ENCODE assay signal across 17 cellular contexts in genomic region chr20:1438361-1438760, GRCh38. TPM values are rescaled to one million over a fixed set of nuclear protein-coding genes. Genes with fewer than 3 reads are reported as not detected.
DNase-seq lines count a peak whose midpoint lies in the region; ATAC-seq, FAIRE-seq and TF ChIP-seq lines count a peak whose summit lies in the region.
"Had no signal": no experiment of that assay in that cellular context is flagged by ENCODE, and none has a peak within 500 bp of the region (broad histone marks: within the 10 kb centered on the region; RNA-seq: fewer than 3 reads in every experiment).

No MANE protein-coding gene starts in this region.

- intact Hi-C loops in Panc1 (cut with micrococcal nuclease; ENCODE audit: unreplicated experiment) = loop anchor here (5.0 to 10.0 kb wide), 2 partner anchors 46 to 64 kb away; partner anchors contain the start of gene FKBP1A
- intact Hi-C loops in OCI-LY7 (cut with micrococcal nuclease; ENCODE audit: unreplicated experiment) = no loop called here

- DNase-seq in NCI-H82 (lab: John Stamatoyannopoulos, UW) (peak; percentile 13), NCI-H82 treated with DMSO at 0.1 percent for 48 hours (lab: John Stamatoyannopoulos, UW; ENCODE audit: unreplicated experiment) (no peak), A549 (ENCODE audit: low read depth in 1 of 2, low spot score in 1 of 2) (no peak), GDM1 (lab: John Stamatoyannopoulos, UW) (peak; percentile 2), Panc1 (ENCODE audit: low read depth, low spot score) (no peak), OCI-LY7 (ENCODE audit: low spot score) (no peak), GF-D8 (lab: John Stamatoyannopoulos, UW) (no peak)
- DNase-seq: Caco-2; CD8-positive, alpha-beta T cell; GOT3; H9 had no signal

- H4K20me1 ChIP-seq in OCI-LY7 (ENCODE audit: insufficient read depth, low read length) = no peaks in the 10 kb centered on the region

- ATAC-seq in A549 (peak; percentile 11 to 21; a peak in 3 of 6 replicates), Panc1 (no peak), esophagus mucosa (no peak)
- ATAC-seq: CD8-positive, alpha-beta T cell had no signal

- H3K27ac ChIP-seq in A549 = no peak overlapping the region
- peak overlapping the region; percentile 67; the same call in 1 of the 2 replicates for H3K27ac ChIP-seq in Panc1 (ENCODE audit: low read length)
- no peak overlapping the region for H3K27ac ChIP-seq in OCI-LY7 (ENCODE audit: low read depth, low read length, poor library complexity, severe bottlenecking)
- H3K27ac ChIP-seq: 22Rv1, C4-2B had no signal

- TF ChIP-seq EP300 in A549 (IDR thresholded peaks at IDR 0.05) = no peak

- WGBS in A549 (ENCODE audit: missing lambda C conversion rate) = 65% methylated on average over 1 of the region's 1 CpG

- H3K4me3 ChIP-seq in A549 (no peak overlapping the region), Panc1 (ENCODE audit: low read depth in 2 of 2, low read length in 2 of 2) (no peak overlapping the region), OCI-LY7 (ENCODE audit: low read depth, low read length, poor library complexity, severe bottlenecking) (no peak overlapping the region)

- no peak for TF ChIP-seq RAD21 in A549 (conservative IDR thresholded peaks at IDR 0.05 in 1 of 2, IDR thresholded peaks at IDR 0.05 in 1 of 2)

- BruUV-seq in Panc1 (replicated peaks; lab: Mats Ljungman, UMichigan) (no TSS peak), OCI-LY7 (replicated peaks; lab: Mats Ljungman, UMichigan) (no TSS peak)

- FAIRE-seq in A549 (lab: Jason Lieb, UNC) = no peak
- FAIRE-seq: GM12891, GM19239 had no signal

- in situ Hi-C loops in Panc1 (cut with HindIII; ENCODE audit: low pct_unique_long_range_greater_than_20kb, low sequenced_read_pairs) = no loop called here

- TF ChIP-seq POLR2A in A549 (IDR thresholded peaks at IDR 0.05; ENCODE audit: low read length) = no peak

- H2AFZ ChIP-seq in OCI-LY7 (ENCODE audit: low read length) = no peak overlapping the region

- H3K36me3 ChIP-seq in Panc1 (ENCODE audit: control insufficient read depth, insufficient read depth, low read length) = no peaks in the 10 kb centered on the region
- peaks cover 43% of the 10 kb centered on the region for H3K36me3 ChIP-seq in OCI-LY7 (ENCODE audit: insufficient read depth, low read length)

- CTCF ChIA-PET in A549 (lab: Yijun Ruan, JAX) (interaction anchor here (0.9 to 8.4 kb wide), 18 partner anchors 12 to 260 kb away, joined by 3 to 139 read pairs (median 8); partner anchors contain the start of genes NSFL1C and RAD21L1), Panc1 (lab: Charles Lee) (interaction anchor here (1.1 to 2.0 kb wide), 2 partner anchors 56 to 66 kb away, joined by 3 to 5 read pairs; no protein-coding TSS in a partner anchor), OCI-LY7 (lab: Charles Lee; ENCODE audit: unreplicated experiment) (interaction anchor here (0.5 to 1.5 kb wide), 5 partner anchors 12 to 128 kb away, joined by 3 to 4 read pairs (median 3); no protein-coding TSS in a partner anchor)

- H3K4me2 ChIP-seq in A549 (no peak overlapping the region), OCI-LY7 (ENCODE audit: low read length) (no peak overlapping the region)

- no peaks in the 10 kb centered on the region for H3K9me2 ChIP-seq in OCI-LY7 (ENCODE audit: insufficient read depth, low read length)

- H3K4me1 ChIP-seq in A549 = no peaks in the 10 kb centered on the region
- H3K4me1 ChIP-seq in Panc1 (ENCODE audit: control insufficient read depth, insufficient read depth, low read length) = peaks cover 10% of the 10 kb centered on the region
- H3K4me1 ChIP-seq in OCI-LY7 (ENCODE audit: insufficient read depth, low read length, poor library complexity, severe bottlenecking) = peaks cover 19% of the 10 kb centered on the region
- H3K4me1 ChIP-seq: Caco-2 had no signal

- POLR2A ChIA-PET in A549 (lab: Yijun Ruan, JAX) = interaction anchor here (0.7 kb wide), 1 partner anchor 11 kb away, joined by 3 read pairs; no protein-coding TSS in a partner anchor
- POLR2A ChIA-PET in Panc1 (lab: Charles Lee) = interaction anchor here (0.7 kb wide), 1 partner anchor 748 kb away, joined by 3 read pairs; no protein-coding TSS in a partner anchor
- POLR2A ChIA-PET in OCI-LY7 (lab: Charles Lee) = interaction anchor here (1.0 to 1.7 kb wide), 3 partner anchors 10 to 28 kb away, joined by 3 to 6 read pairs (median 4); no protein-coding TSS in a partner anchor

- H3K9me3 ChIP-seq in A549 = no peaks in the 10 kb centered on the region
- peaks cover 16% of the 10 kb centered on the region; the same call in 1 of the 2 replicates for H3K9me3 ChIP-seq in Panc1 (ENCODE audit: control insufficient read depth, insufficient read depth, low read depth, low read length)
- H3K9me3 ChIP-seq in OCI-LY7 (ENCODE audit: low read length) = no peaks in the 10 kb centered on the region; the same call in 1 of the 2 replicates
- H3K9me3 ChIP-seq: Caco-2 had no signal

- no peaks in the 10 kb centered on the region for H3K79me2 ChIP-seq in OCI-LY7 (ENCODE audit: insufficient read depth, low read depth, low read length)

- H3K27me3 ChIP-seq in Panc1 (ENCODE audit: control insufficient read depth, insufficient read depth, low read length) = no peaks in the 10 kb centered on the region

- TF ChIP-seq CTCF in A549 (IDR thresholded peaks at IDR 0.05) (no peak), Panc1 (IDR thresholded peaks at IDR 0.05) (no peak), OCI-LY7 (conservative IDR thresholded peaks at IDR 0.05; ENCODE audit: low read length) (no peak)

TF ChIP-seq in A549, 52 proteins besides CTCF, POLR2A, EP300 and RAD21:
- TF ChIP-seq ZSCAN20 (CRISPR knock-in tag; IDR thresholded peaks at IDR 0.05) (no peak), ZC3H11A (IDR thresholded peaks at IDR 0.05) (no peak), HOXA7 (CRISPR knock-in tag; IDR thresholded peaks at IDR 0.05) (no peak), PHF8 (IDR thresholded peaks at IDR 0.05; ENCODE audit: borderline replicate concordance, low read depth) (no peak), ESRRA (IDR thresholded peaks at IDR 0.05; ENCODE audit: borderline replicate concordance, low read length) (no peak), ATOH8 (CRISPR knock-in tag; IDR thresholded peaks at IDR 0.05; ENCODE audit: low read depth) (no peak), RNF2 (IDR thresholded peaks at IDR 0.05; ENCODE audit: borderline replicate concordance, low read depth) (no peak)
- TF ChIP-seq, protein P1, sequence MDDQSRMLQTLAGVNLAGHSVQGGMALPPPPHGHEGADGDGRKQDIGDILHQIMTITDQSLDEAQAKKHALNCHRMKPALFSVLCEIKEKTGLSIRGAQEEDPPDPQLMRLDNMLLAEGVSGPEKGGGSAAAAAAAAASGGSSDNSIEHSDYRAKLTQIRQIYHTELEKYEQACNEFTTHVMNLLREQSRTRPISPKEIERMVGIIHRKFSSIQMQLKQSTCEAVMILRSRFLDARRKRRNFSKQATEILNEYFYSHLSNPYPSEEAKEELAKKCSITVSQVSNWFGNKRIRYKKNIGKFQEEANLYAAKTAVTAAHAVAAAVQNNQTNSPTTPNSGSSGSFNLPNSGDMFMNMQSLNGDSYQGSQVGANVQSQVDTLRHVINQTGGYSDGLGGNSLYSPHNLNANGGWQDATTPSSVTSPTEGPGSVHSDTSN (IDR thresholded peaks at IDR 0.05) = no peak

RNA-seq across cellular contexts. Expression of gene NSFL1C, which starts 28.3 kb away (rescaled TPM):
- polyA plus RNA-seq in A549 (2011; rRNA removed) (53.2 and 56.6 TPM in 2 replicates), A549 (2017; fragmentation: RNase III; extraction: RNeasy Plus Mini Kit Qiagen cat#74134 plus additional on column Dnase treatment) (117 to 136 TPM (median 125 TPM) in 3 replicates)
- polyA plus RNA-seq in A549 (2012; cell fraction: cytosol; rRNA removed) = 44.0 and 54.8 TPM in 2 replicates
- 46.1 and 64.4 TPM in 2 replicates for polyA plus RNA-seq in A549 (2012; cell fraction: nucleus; rRNA removed)
- 32.6 and 45.7 TPM in 2 replicates for polyA minus RNA-seq in A549 (2011; rRNA and poly(A)+ RNA removed)
- total RNA-seq in Panc1 (2021; ENCODE audit: unreplicated experiment) (151 TPM), OCI-LY7 (2022) (77.1 and 80.0 TPM in 2 replicates), esophagus mucosa (88.7 TPM)
- polyA plus RNA-seq in Panc1 (2012; ENCODE audit: insufficient read length) = 146 TPM
- total RNA-seq in OCI-LY7 (2014; rRNA removed; shearing (Covaris generic)) = 40.2 and 49.6 TPM in 2 replicates

RNA-seq across cellular contexts. Expression of gene FKBP1A, which starts 45.5 kb away (rescaled TPM):
- polyA plus RNA-seq in A549 (2011; rRNA removed) = 535 and 848 TPM in 2 replicates
- 405 and 481 TPM in 2 replicates for polyA plus RNA-seq in A549 (2012; cell fraction: cytosol; rRNA removed)
- polyA plus RNA-seq in A549 (2012; cell fraction: nucleus; rRNA removed) = 108 and 284 TPM in 2 replicates
- polyA plus RNA-seq in A549 (2017; fragmentation: RNase III; extraction: RNeasy Plus Mini Kit Qiagen cat#74134 plus additional on column Dnase treatment) = 375 to 385 TPM (median 377 TPM) in 3 replicates
- 309 and 380 TPM in 2 replicates for polyA minus RNA-seq in A549 (2011; rRNA and poly(A)+ RNA removed)
- total RNA-seq in Panc1 (2021; ENCODE audit: unreplicated experiment) = 695 TPM
- 830 TPM for polyA plus RNA-seq in Panc1 (2012; ENCODE audit: insufficient read length)
- 83.2 and 99.0 TPM in 2 replicates for total RNA-seq in OCI-LY7 (2014; rRNA removed; shearing (Covaris generic))
- 218 and 230 TPM in 2 replicates for total RNA-seq in OCI-LY7 (2022)
- total RNA-seq in esophagus mucosa = 164 TPM

RNA-seq across cellular contexts. Expression of gene SIRPB2, which starts 52.9 kb away (rescaled TPM):
- polyA plus RNA-seq in A549 (2011; rRNA removed) (not detected in 2 replicates), A549 (2017; fragmentation: RNase III; extraction: RNeasy Plus Mini Kit Qiagen cat#74134 plus additional on column Dnase treatment) (not detected in 3 replicates)
- not detected in 2 replicates for polyA plus RNA-seq in A549 (2012; cell fraction: cytosol; rRNA removed)
- polyA plus RNA-seq in A549 (2012; cell fraction: nucleus; rRNA removed) = not detected in 2 replicates
- not detected in 2 replicates for polyA minus RNA-seq in A549 (2011; rRNA and poly(A)+ RNA removed)
- total RNA-seq in Panc1 (2021; ENCODE audit: unreplicated experiment) (not detected), OCI-LY7 (2022) (not detected in 2 replicates), esophagus mucosa (1.0 TPM)
- polyA plus RNA-seq in Panc1 (2012; ENCODE audit: insufficient read length) = not detected
- not detected in 2 replicates for total RNA-seq in OCI-LY7 (2014; rRNA removed; shearing (Covaris generic))
- total RNA-seq: Caco-2; CD8-positive, alpha-beta T cell; H9; HT1080 had no signal

Comparison
In these comparisons a context has a peak if more than half of its experiments do, and no peak if none do; other contexts are left out.
1. DNase-seq: peak in NCI-H82 (single experiment) and GDM1 (single experiment); none in NCI-H82 treated with DMSO at 0.1 percent for 48 hours (single experiment), A549 (0 of 2), Panc1 (single experiment), OCI-LY7 (single experiment) and GF-D8 (single experiment).
2. ATAC-seq: peak in A549 (2 of 2); none in Panc1 (single experiment) and esophagus mucosa (single experiment).